9 cellular contexts compared by ENCODE assay signal in the genomic region with DNA sequence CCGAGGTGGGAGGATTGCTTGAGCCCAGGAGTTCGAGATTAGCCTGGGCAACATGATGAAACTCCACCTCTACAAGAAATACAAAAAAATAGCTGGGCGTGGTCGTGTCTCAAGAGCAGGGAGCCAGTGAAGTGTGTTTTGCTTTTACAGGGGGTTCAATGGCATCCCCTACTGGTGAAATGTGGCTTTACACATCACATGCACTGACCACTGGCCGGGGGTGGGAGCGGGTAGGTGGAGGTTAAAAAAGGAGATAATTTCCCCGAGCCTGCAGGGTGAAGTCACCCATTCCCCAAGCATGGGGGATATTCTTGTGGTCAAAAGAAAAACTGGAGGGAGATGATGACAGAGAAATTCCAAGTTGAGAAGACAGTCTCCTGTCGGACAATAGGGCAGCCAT.
DNase-seq lines count a peak whose midpoint lies in the region; ATAC-seq, FAIRE-seq and TF ChIP-seq lines count a peak whose summit lies in the region.
"Had no signal": no experiment of that assay in that cellular context is flagged by ENCODE, and none has a peak within 500 bp of the region (broad histone marks: within the 10 kb centered on the region; RNA-seq: fewer than 3 reads in every experiment).

No MANE protein-coding gene starts in this region.

- DNase-seq in NCI-H82 (lab: John Stamatoyannopoulos, UW) (peak; percentile 56), NCI-H82 treated with DMSO at 0.1 percent for 48 hours (lab: John Stamatoyannopoulos, UW; ENCODE audit: unreplicated experiment) (no peak), IMR-90 (peak; percentile 3), GM12878 (ENCODE audit: low read depth, low spot score) (no peak), neural crest cell (ENCODE audit: low read depth, low spot score) (peak; percentile 21), SK-N-DZ (ENCODE audit: low spot score) (no peak), lower leg skin (ENCODE audit: low spot score in 2 of 2) (no peak)

- no peak overlapping the region for H3K56ac ChIP-seq in IMR-90 (ENCODE audit: extremely low read depth, insufficient read depth, low read length)

- no peaks in the 10 kb centered on the region for H4K20me1 ChIP-seq in IMR-90 (ENCODE audit: insufficient read depth, low read length)
- no peaks in the 10 kb centered on the region; the same call in 1 of the 2 replicates for H4K20me1 ChIP-seq in GM12878 (ENCODE audit: control insufficient read depth, insufficient read depth)

- no peak overlapping the region for H3K4me3 ChIP-seq in IMR-90 (ENCODE audit: insufficient read depth, low read depth, low read length)
- no peak overlapping the region for H3K4me3 ChIP-seq in GM12878
- H3K4me3 ChIP-seq in lower leg skin (ENCODE audit: low read depth, poor library complexity, severe bottlenecking), result no peak overlapping the region

- no peak overlapping the region for H4K91ac ChIP-seq in IMR-90 (ENCODE audit: insufficient read depth, low read depth, low read length)

- POLR2A ChIA-PET in IMR-90 (lab: Charles Lee; ENCODE audit: unreplicated experiment), result no interaction called here
- POLR2A ChIA-PET in GM12878 (lab: Charles Lee), result no interaction called here

- H2AK9ac ChIP-seq in IMR-90 (replicated peaks; ENCODE audit: low read depth, low read length, poor library complexity), result no peak overlapping the region

- TF ChIP-seq EP300 in GM12878 (IDR thresholded peaks at IDR 0.05; ENCODE audit: borderline replicate concordance in 1 of 2, control insufficient read depth in 1 of 2, low read depth in 2 of 2, low read length in 2 of 2), result no peak

- H3K27me3 Mint-ChIP-seq in neural crest cell (ENCODE audit: low read depth), result peaks cover 9% of the 10 kb centered on the region

- no peaks in the 10 kb centered on the region; the same call in 1 of the 2 replicates for H3K36me3 ChIP-seq in IMR-90 (ENCODE audit: control insufficient read depth, insufficient read depth, low read length)
- H3K36me3 ChIP-seq in GM12878 (ENCODE audit: control insufficient read depth in 2 of 2, insufficient read depth in 2 of 2, low read length in 1 of 2), result no peaks in the 10 kb centered on the region

- in situ Hi-C loops in IMR-90 (cut with MboI; ENCODE audit: low sequenced_read_pairs), result no loop called here
- in situ Hi-C loops in GM12878 (cut with MboI), result no loop called here

- no peaks in the 10 kb centered on the region for H3K79me1 ChIP-seq in IMR-90 (ENCODE audit: low read depth in 1 of 2, low read length in 2 of 2)

- H3K4me2 ChIP-seq in IMR-90 (ENCODE audit: low read depth, low read length), result no peak overlapping the region
- H3K4me2 ChIP-seq in GM12878 (ENCODE audit: control insufficient read depth, insufficient read depth), result no peak overlapping the region

- H3K27ac Mint-ChIP-seq in neural crest cell (ENCODE audit: unreplicated experiment), result no peak overlapping the region

- H3K79me2 ChIP-seq in GM12878 (ENCODE audit: control insufficient read depth, insufficient read depth, low read length), result no peaks in the 10 kb centered on the region

- H3K4me3 Mint-ChIP-seq in neural crest cell, result no peak overlapping the region

- H3K14ac ChIP-seq in IMR-90 (replicated peaks; ENCODE audit: low read depth, low read length), result no peak overlapping the region

- no peak overlapping the region for H2BK5ac ChIP-seq in IMR-90 (ENCODE audit: low read depth, low read length, poor library complexity, severe bottlenecking)

- no peak overlapping the region for H4K5ac ChIP-seq in IMR-90 (ENCODE audit: low read depth, low read length)

- H3K4me1 ChIP-seq in IMR-90 (ENCODE audit: control insufficient read depth, insufficient read depth, low read length) (no peaks in the 10 kb centered on the region), GM12878 (ENCODE audit: control insufficient read depth, insufficient read depth, low read length) (no peaks in the 10 kb centered on the region)

- H3K9ac ChIP-seq in IMR-90 (ENCODE audit: low read depth, low read length), result no peak overlapping the region
- no peak overlapping the region for H3K9ac ChIP-seq in GM12878 (ENCODE audit: control insufficient read depth, insufficient read depth, low read length)

- H2AK5ac ChIP-seq in IMR-90 (ENCODE audit: low read depth, low read length), result no peak overlapping the region

- H3K9me3 Mint-ChIP-seq in neural crest cell, result peaks cover 6% of the 10 kb centered on the region

- intact Hi-C loops in IMR-90 (cut with micrococcal nuclease), result no loop called here
- intact Hi-C loops in GM12878 (cut with micrococcal nuclease; ENCODE audit: unreplicated experiment), result no loop called here
- intact Hi-C loops in lower leg skin (cut with DNase I; ENCODE audit: low total_unique reads), result no loop called here

- H3K4me1 Mint-ChIP-seq in neural crest cell, result no peaks in the 10 kb centered on the region

- RAD21 ChIA-PET in GM12878 (lab: Charles Lee; ENCODE audit: unreplicated experiment), result no interaction called here

- H3K9me3 ChIP-seq in IMR-90 (ENCODE audit: control insufficient read depth, insufficient read depth, low read length) (peaks cover 3% of the 10 kb centered on the region; the same call in 1 of the 2 replicates), GM12878 (replicated peaks; ENCODE audit: control insufficient read depth, insufficient read depth, low read length) (no peaks in the 10 kb centered on the region; the same call in 2 of the 3 replicates)

- no peak overlapping the region for H2AFZ ChIP-seq in IMR-90 (replicated peaks; ENCODE audit: low read length, poor library complexity)
- H2AFZ ChIP-seq in GM12878 (ENCODE audit: control insufficient read depth, low read depth, low read length), result no peak overlapping the region

- H3K36me3 Mint-ChIP-seq in neural crest cell (ENCODE audit: low read depth), result peaks cover 8% of the 10 kb centered on the region

- SMC1A ChIA-PET in GM12878 (lab: Charles Lee; ENCODE audit: uncharacterized antibody, unreplicated experiment), result interaction anchor here (1.0 kb wide), 1 partner anchor 73 kb away, joined by 3 read pairs; no protein-coding TSS in a partner anchor

- H3K27me3 ChIP-seq in IMR-90 (ENCODE audit: control insufficient read depth, insufficient read depth, low read length), result no peaks in the 10 kb centered on the region
- peaks cover 0 to 2% of the 10 kb centered on the region in 2 experiments; a peak in 1 of 4 replicates for H3K27me3 ChIP-seq in GM12878 (replicated peaks in 1 of 2; ENCODE audit: control insufficient read depth in 2 of 2, insufficient read depth in 2 of 2, low read length in 1 of 2)

- H3K18ac ChIP-seq in IMR-90 (ENCODE audit: low read depth, low read length), result no peak overlapping the region

- FAIRE-seq in GM12878 (lab: Jason Lieb, UNC), result no peak

- H3K27ac ChIP-seq in IMR-90 (ENCODE audit: insufficient read depth, low read length) (no peak overlapping the region), GM12878 (ENCODE audit: control insufficient read depth, insufficient read depth) (no peak overlapping the region)

- BruUV-seq in IMR-90 (replicated peaks; lab: Mats Ljungman, UMichigan), result no TSS peak
- BruUV-seq in GM12878 (replicated peaks; lab: Mats Ljungman, UMichigan), result no TSS peak

- no peak overlapping the region for H2BK20ac ChIP-seq in IMR-90 (ENCODE audit: low read depth, low read length)

- ATAC-seq in IMR-90 (ENCODE audit: low read depth) (0 out of 2 replicates have a peak, but pooled peaks have one; percentile 27), GM12878 (peak; percentile 43; the same call in 2 of the 3 replicates), HG02571 (IDR thresholded peaks at IDR 0.05; ENCODE audit: unreplicated experiment) (no peak)
- ATAC-seq: activated naive CD4-positive, alpha-beta T cell treated with anti-CD3 and anti-CD28 coated beads, Interleukin-2, amount 50 U/mL, for 72 hours had no signal

- WGBS in IMR-90 (ENCODE audit: extremely low coverage in 2 of 2, insufficient read length in 1 of 2), 2 experiments, result 25% methylated on average over 2 of the region's 8 CpGs; no CpG with 5 or more reads in 1 of the 2 experiments
- WGBS in GM12878 (ENCODE audit: insufficient coverage, insufficient replicate concordance, low lambda C conversion rate, missing lambda C conversion rate), result 16% methylated on average over 8 of the region's 8 CpGs
- WGBS in lower leg skin, 2 donors, result 66 to 73% methylated on average over 8 of the region's 8 CpGs

- no peak overlapping the region for H2BK120ac ChIP-seq in IMR-90 (ENCODE audit: low read depth, low read length)

- TF ChIP-seq POLR2A in IMR-90 (IDR thresholded peaks at IDR 0.05; ENCODE audit: low read depth, low read length), result no peak
- TF ChIP-seq POLR2A in GM12878 (IDR thresholded peaks at IDR 0.05; ENCODE audit: low read depth, low read length), result no peak
- no peak for TF ChIP-seq POLR2A in lower leg skin (IDR thresholded peaks at IDR 0.05)

- H4K8ac ChIP-seq in IMR-90 (ENCODE audit: low read depth in 2 of 2, low read length in 2 of 2), result no peak overlapping the region

- no peak overlapping the region for H2BK15ac ChIP-seq in IMR-90 (ENCODE audit: low read depth, low read length)

- H3K9me1 ChIP-seq in IMR-90 (ENCODE audit: insufficient read depth, low read length), result no peaks in the 10 kb centered on the region

- TF ChIP-seq RAD21 in IMR-90 (IDR thresholded peaks at IDR 0.05; ENCODE audit: low read length) (peak; percentile 40; the same call in 1 of the 2 replicates), GM12878 (IDR thresholded peaks at IDR 0.05; ENCODE audit: insufficient read depth, low read depth, low read length) (peak; percentile 33; the same call in 1 of the 2 replicates)

- CTCF ChIA-PET in IMR-90 (lab: Yijun Ruan, JAX), result interaction anchor here (0.6 to 0.7 kb wide), 3 partner anchors 60 to 720 kb away, joined by 3 to 9 read pairs (median 3); no protein-coding TSS in a partner anchor
- CTCF ChIA-PET in GM12878 (lab: Yijun Ruan, JAX), result interaction anchor here (1.8 to 3.4 kb wide), 2 partner anchors 10 to 491 kb away, joined by 10 to 12 read pairs; no protein-coding TSS in a partner anchor

- dilution Hi-C loops in IMR-90 (cut with HindIII; ENCODE audit: low sequenced_read_pairs, unreplicated experiment), result no loop called here

- H3K23ac ChIP-seq in IMR-90 (ENCODE audit: low read depth, low read length), result no peak overlapping the region

- TF ChIP-seq CTCF in IMR-90 (conservative IDR thresholded peaks at IDR 0.05; ENCODE audit: low read depth, low read length), result peak; percentile 41
- TF ChIP-seq CTCF in GM12878 (IDR thresholded peaks at IDR 0.05 in 2 of 3, conservative IDR thresholded peaks at IDR 0.05 in 1 of 3; ENCODE audit: control insufficient read depth in 2 of 3, extremely low read depth in 1 of 3, insufficient read depth in 1 of 3, low read depth in 3 of 3, low read length in 3 of 3), result peak; percentile 42 to 67 (median 62); a peak in 5 of 6 replicates
- peak; percentile 60 for TF ChIP-seq CTCF in neural crest cell (conservative IDR thresholded peaks at IDR 0.05)
- no peak for TF ChIP-seq CTCF in lower leg skin (IDR thresholded peaks at IDR 0.05)

- H3K4ac ChIP-seq in IMR-90 (ENCODE audit: low read depth, low read length), result no peak overlapping the region

TF ChIP-seq in IMR-90, 13 proteins besides CTCF, POLR2A, EP300 and RAD21:
- TF ChIP-seq CEBPB (IDR thresholded peaks at IDR 0.05; ENCODE audit: low read depth, low read length) (no peak), SMC3 (IDR thresholded peaks at IDR 0.05; ENCODE audit: low read depth, low read length) (peak; percentile 14; the same call in 1 of the 2 replicates)

TF ChIP-seq in GM12878, 131 proteins besides CTCF, POLR2A, EP300 and RAD21 (continues in another document):
- no peak for TF ChIP-seq SMARCA5 (IDR thresholded peaks at IDR 0.05)

Comparison
In these comparisons a context has a peak if more than half of its experiments do, and no peak if none do; other contexts are left out.
1. DNase-seq: peak in NCI-H82 (single experiment), IMR-90 (single experiment) and neural crest cell (single experiment); none in NCI-H82 treated with DMSO at 0.1 percent for 48 hours (single experiment), GM12878 (single experiment), SK-N-DZ (single experiment) and lower leg skin (0 of 2).
2. CTCF ChIP-seq: peak in IMR-90 (single experiment), GM12878 (3 of 3) and neural crest cell (single experiment); none in lower leg skin (0 of 3).